ENCODE assay signal across 12 cellular contexts in genomic region chr6:8556370-8557018, GRCh38.
A peak's percentile ranks its signal among the peaks of the same experiment; 100 is the strongest.
DNase-seq lines count a peak whose midpoint lies in the region; ATAC-seq and TF ChIP-seq lines count a peak whose summit lies in the region.
"Had no signal": no experiment of that assay in that cellular context is flagged by ENCODE, and none has a peak within 500 bp of the region (broad histone marks: within the 10 kb centered on the region; RNA-seq: fewer than 3 reads in every experiment).

No MANE protein-coding gene starts in this region.

- DNase-seq in DMS 273 (lab: John Stamatoyannopoulos, UW; ENCODE audit: unreplicated experiment), result peak; percentile 3
- no peak for DNase-seq in DMS 273 treated with DMSO at 0.1 percent for 48 hours (lab: John Stamatoyannopoulos, UW)
- peak; percentile 38 for DNase-seq in NCI-H526 treated with DMSO at 0.1 percent for 48 hours (lab: John Stamatoyannopoulos, UW)
- peak; percentile 0 to 2 for DNase-seq in dermis microvascular lymphatic vessel endothelial cell (ENCODE audit: low read depth in 2 of 2)
- no peak for DNase-seq in sciatic nerve (ENCODE audit: low spot score)
- DNase-seq in chondrocyte (ENCODE audit: low spot score), result no peak
- DNase-seq in left ventricle myocardium superior, result no peak
- DNase-seq: activated T-cell treated with anti-CD3 and anti-CD28 coated beads, Interleukin-2, amount 50 U/mL, for 24 hours; NCI-H1436 treated with DMSO at 0.1 percent for 48 hours; retina had no signal

- TF ChIP-seq CTCF in chondrocyte (IDR thresholded peaks at IDR 0.05), result no peak

- H3K27me3 Mint-ChIP-seq in chondrocyte (ENCODE audit: low read depth), result no peaks in the 10 kb centered on the region
- H3K27me3 Mint-ChIP-seq: activated T-cell treated with anti-CD3 and anti-CD28 coated beads, Interleukin-2, amount 50 U/mL, for 24 hours had no signal

- H3K36me3 Mint-ChIP-seq in chondrocyte (ENCODE audit: low read depth), result no peaks in the 10 kb centered on the region

- intact Hi-C loops in sciatic nerve (cut with DNase I), result no loop called here
- intact Hi-C loops in left ventricle myocardium superior (cut with micrococcal nuclease), result no loop called here

- no peak overlapping the region for H3K27ac Mint-ChIP-seq in chondrocyte (ENCODE audit: unreplicated experiment)
- H3K27ac Mint-ChIP-seq: activated T-cell treated with anti-CD3 and anti-CD28 coated beads, Interleukin-2, amount 50 U/mL, for 24 hours; T-helper 2 cell treated with Interferon-gamma antibody and Interleukin-4, amounts not matched to agents 5 μg/mL and 100 μg/mL, for 36 hours had no signal

- no peaks in the 10 kb centered on the region for H3K9me3 Mint-ChIP-seq in chondrocyte (ENCODE audit: low read depth)
- H3K9me3 Mint-ChIP-seq: activated T-cell treated with anti-CD3 and anti-CD28 coated beads, Interleukin-2, amount 50 U/mL, for 24 hours; T-helper 2 cell treated with Interferon-gamma antibody and Interleukin-4, amounts not matched to agents 5 μg/mL and 100 μg/mL, for 36 hours had no signal

- peak; percentile 50 for ATAC-seq in sciatic nerve
- no peak for ATAC-seq in left ventricle myocardium superior
- ATAC-seq in HG02973 (IDR thresholded peaks at IDR 0.05; ENCODE audit: unreplicated experiment), result no peak

- H3K4me3 Mint-ChIP-seq in chondrocyte (ENCODE audit: unreplicated experiment), result no peak overlapping the region
- H3K4me3 Mint-ChIP-seq: activated T-cell treated with anti-CD3 and anti-CD28 coated beads, Interleukin-2, amount 50 U/mL, for 24 hours; T-helper 2 cell treated with Interferon-gamma antibody and Interleukin-4, amounts not matched to agents 5 μg/mL and 100 μg/mL, for 36 hours had no signal

- peaks cover 3% of the 10 kb centered on the region for H3K4me1 Mint-ChIP-seq in chondrocyte (ENCODE audit: low read depth)

Comparison
In these comparisons a context has a peak if more than half of its experiments do, and no peak if none do; other contexts are left out.
1. DNase-seq: peak in DMS 273 (single experiment), NCI-H526 treated with DMSO at 0.1 percent for 48 hours (single experiment) and dermis microvascular lymphatic vessel endothelial cell (2 of 2); none in DMS 273 treated with DMSO at 0.1 percent for 48 hours (single experiment), sciatic nerve (single experiment), chondrocyte (single experiment) and left ventricle myocardium superior (single experiment).